In the genomic region with DNA sequence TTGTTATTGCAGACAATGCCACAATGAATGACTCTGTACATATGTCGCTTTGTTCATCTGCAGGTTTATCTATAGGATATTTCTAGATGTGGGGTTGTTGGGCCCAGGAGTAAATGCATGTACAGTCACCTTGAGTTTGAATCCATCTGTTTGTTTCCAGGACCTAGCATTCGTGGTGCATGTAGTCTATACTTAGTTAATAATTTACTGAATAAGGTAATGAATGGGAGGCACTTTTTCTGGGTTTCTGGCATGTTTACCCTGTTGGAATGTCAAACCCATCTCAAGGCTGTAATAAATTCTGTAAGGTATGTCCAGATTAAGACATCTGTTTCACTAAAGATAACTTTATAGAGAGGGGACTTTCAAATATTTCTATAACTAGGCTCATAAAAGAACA, we compare ENCODE assay signal across 3 cellular contexts.
A peak's percentile ranks its signal among the peaks of the same experiment; 100 is the strongest.
TF ChIP-seq lines count a peak whose summit lies in the region.

No MANE protein-coding gene starts in this region.

TF ChIP-seq in SK-N-SH, 30 proteins besides CTCF, POLR2A, EP300 and RAD21:
- TF ChIP-seq MXI1 (IDR thresholded peaks at IDR 0.05; ENCODE audit: low read depth, low read length) (no peak), SIN3A (IDR thresholded peaks at IDR 0.05; ENCODE audit: borderline replicate concordance, low read depth, low read length) (no peak), TAF1 (IDR thresholded peaks at IDR 0.05; ENCODE audit: borderline replicate concordance, low read depth, low read length) (no peak)

TF ChIP-seq in SK-N-SH treated with all-trans-retinoic acid at 6 μM for 48 hours, 23 proteins besides CTCF, POLR2A, EP300 and RAD21:
- TF ChIP-seq TCF4 (CRISPR knock-in tag; IDR thresholded peaks at IDR 0.05; ENCODE audit: borderline replicate concordance): no peak
TF ChIP-seq in SK-N-SH treated with all-trans-retinoic acid at 6 μM for 48 hours: peak in this region for 0.

TF ChIP-seq in HepG2, 621 proteins besides CTCF, POLR2A, EP300 and RAD21 (continued from another document):
- peak; percentile 46 for TF ChIP-seq TEAD3 (CRISPR knock-in tag; optimal IDR thresholded peaks at IDR 0.05; ENCODE audit: borderline replicate concordance)
- TF ChIP-seq, protein P1, sequence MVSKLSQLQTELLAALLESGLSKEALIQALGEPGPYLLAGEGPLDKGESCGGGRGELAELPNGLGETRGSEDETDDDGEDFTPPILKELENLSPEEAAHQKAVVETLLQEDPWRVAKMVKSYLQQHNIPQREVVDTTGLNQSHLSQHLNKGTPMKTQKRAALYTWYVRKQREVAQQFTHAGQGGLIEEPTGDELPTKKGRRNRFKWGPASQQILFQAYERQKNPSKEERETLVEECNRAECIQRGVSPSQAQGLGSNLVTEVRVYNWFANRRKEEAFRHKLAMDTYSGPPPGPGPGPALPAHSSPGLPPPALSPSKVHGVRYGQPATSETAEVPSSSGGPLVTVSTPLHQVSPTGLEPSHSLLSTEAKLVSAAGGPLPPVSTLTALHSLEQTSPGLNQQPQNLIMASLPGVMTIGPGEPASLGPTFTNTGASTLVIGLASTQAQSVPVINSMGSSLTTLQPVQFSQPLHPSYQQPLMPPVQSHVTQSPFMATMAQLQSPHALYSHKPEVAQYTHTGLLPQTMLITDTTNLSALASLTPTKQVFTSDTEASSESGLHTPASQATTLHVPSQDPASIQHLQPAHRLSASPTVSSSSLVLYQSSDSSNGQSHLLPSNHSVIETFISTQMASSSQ (IDR thresholded peaks at IDR 0.05; ENCODE audit: low read depth): peak; percentile 84
- TF ChIP-seq, protein P1 (CRISPR knock-in tag; IDR thresholded peaks at IDR 0.05; ENCODE audit: borderline replicate concordance): peak; percentile 78; the same call in 1 of the 2 replicates
- TF ChIP-seq, protein P2, sequence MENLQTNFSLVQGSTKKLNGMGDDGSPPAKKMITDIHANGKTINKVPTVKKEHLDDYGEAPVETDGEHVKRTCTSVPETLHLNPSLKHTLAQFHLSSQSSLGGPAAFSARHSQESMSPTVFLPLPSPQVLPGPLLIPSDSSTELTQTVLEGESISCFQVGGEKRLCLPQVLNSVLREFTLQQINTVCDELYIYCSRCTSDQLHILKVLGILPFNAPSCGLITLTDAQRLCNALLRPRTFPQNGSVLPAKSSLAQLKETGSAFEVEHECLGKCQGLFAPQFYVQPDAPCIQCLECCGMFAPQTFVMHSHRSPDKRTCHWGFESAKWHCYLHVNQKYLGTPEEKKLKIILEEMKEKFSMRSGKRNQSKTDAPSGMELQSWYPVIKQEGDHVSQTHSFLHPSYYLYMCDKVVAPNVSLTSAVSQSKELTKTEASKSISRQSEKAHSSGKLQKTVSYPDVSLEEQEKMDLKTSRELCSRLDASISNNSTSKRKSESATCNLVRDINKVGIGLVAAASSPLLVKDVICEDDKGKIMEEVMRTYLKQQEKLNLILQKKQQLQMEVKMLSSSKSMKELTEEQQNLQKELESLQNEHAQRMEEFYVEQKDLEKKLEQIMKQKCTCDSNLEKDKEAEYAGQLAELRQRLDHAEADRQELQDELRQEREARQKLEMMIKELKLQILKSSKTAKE (CRISPR knock-in tag; IDR thresholded peaks at IDR 0.05; ENCODE audit: borderline replicate concordance): no peak
- no peak for TF ChIP-seq SOX13 (IDR thresholded peaks at IDR 0.05)
- peak in 1 of 2 experiments; percentile 34; a peak in 1 of 4 replicates for TF ChIP-seq SOX13 (CRISPR knock-in tag; conservative IDR thresholded peaks at IDR 0.05 in 1 of 2, IDR thresholded peaks at IDR 0.05 in 1 of 2)
- no peak for TF ChIP-seq MIXL1 (CRISPR knock-in tag; IDR thresholded peaks at IDR 0.05)
- peak; percentile 63; the same call in 1 of the 2 replicates for TF ChIP-seq FOXK1 (CRISPR knock-in tag; IDR thresholded peaks at IDR 0.05; ENCODE audit: borderline replicate concordance, low read depth)
- 0 out of 2 replicates have a peak, but pooled peaks have one; percentile 17 for TF ChIP-seq HNRNPUL1 (IDR thresholded peaks at IDR 0.05; ENCODE audit: low read depth, low read length)
- no peak for TF ChIP-seq ZFX (CRISPR knock-in tag; IDR thresholded peaks at IDR 0.05; ENCODE audit: low read depth)
- no peak for TF ChIP-seq SP5 (CRISPR knock-in tag; IDR thresholded peaks at IDR 0.05; ENCODE audit: borderline replicate concordance, low read depth)
- TF ChIP-seq NFKBIZ (CRISPR knock-in tag; IDR thresholded peaks at IDR 0.05): no peak
- no peak for TF ChIP-seq ZNF776 (CRISPR knock-in tag; IDR thresholded peaks at IDR 0.05)
- TF ChIP-seq FOXP1 (IDR thresholded peaks at IDR 0.05): no peak
- peak; percentile 26; the same call in 1 of the 2 replicates for TF ChIP-seq FOXP1 (CRISPR knock-in tag; IDR thresholded peaks at IDR 0.05)
- 0 out of 2 replicates have a peak, but pooled peaks have one; percentile 22 for TF ChIP-seq ZNF644 (CRISPR knock-in tag; IDR thresholded peaks at IDR 0.05; ENCODE audit: low read depth)
- TF ChIP-seq EED (CRISPR knock-in tag; IDR thresholded peaks at IDR 0.05): no peak
- TF ChIP-seq, protein P3, sequence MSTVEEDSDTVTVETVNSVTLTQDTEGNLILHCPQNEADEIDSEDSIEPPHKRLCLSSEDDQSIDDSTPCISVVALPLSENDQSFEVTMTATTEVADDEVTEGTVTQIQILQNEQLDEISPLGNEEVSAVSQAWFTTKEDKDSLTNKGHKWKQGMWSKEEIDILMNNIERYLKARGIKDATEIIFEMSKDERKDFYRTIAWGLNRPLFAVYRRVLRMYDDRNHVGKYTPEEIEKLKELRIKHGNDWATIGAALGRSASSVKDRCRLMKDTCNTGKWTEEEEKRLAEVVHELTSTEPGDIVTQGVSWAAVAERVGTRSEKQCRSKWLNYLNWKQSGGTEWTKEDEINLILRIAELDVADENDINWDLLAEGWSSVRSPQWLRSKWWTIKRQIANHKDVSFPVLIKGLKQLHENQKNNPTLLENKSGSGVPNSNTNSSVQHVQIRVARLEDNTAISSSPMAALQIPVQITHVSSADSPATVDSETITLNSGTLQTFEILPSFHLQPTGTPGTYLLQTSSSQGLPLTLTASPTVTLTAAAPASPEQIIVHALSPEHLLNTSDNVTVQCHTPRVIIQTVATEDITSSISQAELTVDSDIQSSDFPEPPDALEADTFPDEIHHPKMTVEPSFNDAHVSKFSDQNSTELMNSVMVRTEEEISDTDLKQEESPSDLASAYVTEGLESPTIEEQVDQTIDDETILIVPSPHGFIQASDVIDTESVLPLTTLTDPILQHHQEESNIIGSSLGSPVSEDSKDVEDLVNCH (CRISPR knock-in tag; IDR thresholded peaks at IDR 0.05): no peak
- TF ChIP-seq SOX5 (CRISPR knock-in tag; IDR thresholded peaks at IDR 0.05; ENCODE audit: borderline replicate concordance): peak; percentile 21; the same call in 1 of the 2 replicates
- TF ChIP-seq, protein P4, sequence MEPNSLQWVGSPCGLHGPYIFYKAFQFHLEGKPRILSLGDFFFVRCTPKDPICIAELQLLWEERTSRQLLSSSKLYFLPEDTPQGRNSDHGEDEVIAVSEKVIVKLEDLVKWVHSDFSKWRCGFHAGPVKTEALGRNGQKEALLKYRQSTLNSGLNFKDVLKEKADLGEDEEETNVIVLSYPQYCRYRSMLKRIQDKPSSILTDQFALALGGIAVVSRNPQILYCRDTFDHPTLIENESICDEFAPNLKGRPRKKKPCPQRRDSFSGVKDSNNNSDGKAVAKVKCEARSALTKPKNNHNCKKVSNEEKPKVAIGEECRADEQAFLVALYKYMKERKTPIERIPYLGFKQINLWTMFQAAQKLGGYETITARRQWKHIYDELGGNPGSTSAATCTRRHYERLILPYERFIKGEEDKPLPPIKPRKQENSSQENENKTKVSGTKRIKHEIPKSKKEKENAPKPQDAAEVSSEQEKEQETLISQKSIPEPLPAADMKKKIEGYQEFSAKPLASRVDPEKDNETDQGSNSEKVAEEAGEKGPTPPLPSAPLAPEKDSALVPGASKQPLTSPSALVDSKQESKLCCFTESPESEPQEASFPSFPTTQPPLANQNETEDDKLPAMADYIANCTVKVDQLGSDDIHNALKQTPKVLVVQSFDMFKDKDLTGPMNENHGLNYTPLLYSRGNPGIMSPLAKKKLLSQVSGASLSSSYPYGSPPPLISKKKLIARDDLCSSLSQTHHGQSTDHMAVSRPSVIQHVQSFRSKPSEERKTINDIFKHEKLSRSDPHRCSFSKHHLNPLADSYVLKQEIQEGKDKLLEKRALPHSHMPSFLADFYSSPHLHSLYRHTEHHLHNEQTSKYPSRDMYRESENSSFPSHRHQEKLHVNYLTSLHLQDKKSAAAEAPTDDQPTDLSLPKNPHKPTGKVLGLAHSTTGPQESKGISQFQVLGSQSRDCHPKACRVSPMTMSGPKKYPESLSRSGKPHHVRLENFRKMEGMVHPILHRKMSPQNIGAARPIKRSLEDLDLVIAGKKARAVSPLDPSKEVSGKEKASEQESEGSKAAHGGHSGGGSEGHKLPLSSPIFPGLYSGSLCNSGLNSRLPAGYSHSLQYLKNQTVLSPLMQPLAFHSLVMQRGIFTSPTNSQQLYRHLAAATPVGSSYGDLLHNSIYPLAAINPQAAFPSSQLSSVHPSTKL (CRISPR knock-in tag; IDR thresholded peaks at IDR 0.05): peak; percentile 46; the same call in 1 of the 2 replicates
- TF ChIP-seq, protein P5, sequence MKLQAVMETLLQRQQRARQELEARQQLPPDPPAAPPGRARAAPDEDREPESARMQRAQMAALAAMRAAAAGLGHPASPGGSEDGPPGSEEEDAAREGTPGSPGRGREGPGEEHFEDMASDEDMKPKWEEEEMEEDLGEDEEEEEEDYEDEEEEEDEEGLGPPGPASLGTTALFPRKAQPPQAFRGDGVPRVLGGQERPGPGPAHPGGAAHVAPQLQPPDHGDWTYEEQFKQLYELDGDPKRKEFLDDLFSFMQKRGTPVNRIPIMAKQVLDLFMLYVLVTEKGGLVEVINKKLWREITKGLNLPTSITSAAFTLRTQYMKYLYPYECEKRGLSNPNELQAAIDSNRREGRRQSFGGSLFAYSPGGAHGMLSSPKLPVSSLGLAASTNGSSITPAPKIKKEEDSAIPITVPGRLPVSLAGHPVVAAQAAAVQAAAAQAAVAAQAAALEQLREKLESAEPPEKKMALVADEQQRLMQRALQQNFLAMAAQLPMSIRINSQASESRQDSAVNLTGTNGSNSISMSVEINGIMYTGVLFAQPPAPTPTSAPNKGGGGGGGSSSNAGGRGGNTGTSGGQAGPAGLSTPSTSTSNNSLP (IDR thresholded peaks at IDR 0.05; ENCODE audit: low read depth, low read length): peak; percentile 69; the same call in 1 of the 2 replicates
- TF ChIP-seq ZNF570 (CRISPR knock-in tag; IDR thresholded peaks at IDR 0.05; ENCODE audit: borderline replicate concordance): no peak
- TF ChIP-seq, protein P6, sequence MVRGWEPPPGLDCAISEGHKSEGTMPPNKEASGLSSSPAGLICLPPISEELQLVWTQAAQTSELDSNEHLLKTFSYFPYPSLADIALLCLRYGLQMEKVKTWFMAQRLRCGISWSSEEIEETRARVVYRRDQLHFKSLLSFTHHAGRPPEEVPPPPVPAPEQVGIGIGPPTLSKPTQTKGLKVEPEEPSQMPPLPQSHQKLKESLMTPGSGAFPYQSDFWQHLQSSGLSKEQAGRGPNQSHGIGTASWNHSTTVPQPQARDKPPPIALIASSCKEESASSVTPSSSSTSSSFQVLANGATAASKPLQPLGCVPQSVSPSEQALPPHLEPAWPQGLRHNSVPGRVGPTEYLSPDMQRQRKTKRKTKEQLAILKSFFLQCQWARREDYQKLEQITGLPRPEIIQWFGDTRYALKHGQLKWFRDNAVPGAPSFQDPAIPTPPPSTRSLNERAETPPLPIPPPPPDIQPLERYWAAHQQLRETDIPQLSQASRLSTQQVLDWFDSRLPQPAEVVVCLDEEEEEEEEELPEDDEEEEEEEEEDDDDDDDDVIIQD (CRISPR knock-in tag; IDR thresholded peaks at IDR 0.05; ENCODE audit: low read depth): peak; percentile 58; the same call in 1 of the 2 replicates
- peak; percentile 23; the same call in 1 of the 2 replicates for TF ChIP-seq SAP130 (CRISPR knock-in tag; IDR thresholded peaks at IDR 0.05; ENCODE audit: low read depth)
- no peak for TF ChIP-seq SNRNP70 (IDR thresholded peaks at IDR 0.05; ENCODE audit: low read depth, low read length)
- TF ChIP-seq, protein P7, sequence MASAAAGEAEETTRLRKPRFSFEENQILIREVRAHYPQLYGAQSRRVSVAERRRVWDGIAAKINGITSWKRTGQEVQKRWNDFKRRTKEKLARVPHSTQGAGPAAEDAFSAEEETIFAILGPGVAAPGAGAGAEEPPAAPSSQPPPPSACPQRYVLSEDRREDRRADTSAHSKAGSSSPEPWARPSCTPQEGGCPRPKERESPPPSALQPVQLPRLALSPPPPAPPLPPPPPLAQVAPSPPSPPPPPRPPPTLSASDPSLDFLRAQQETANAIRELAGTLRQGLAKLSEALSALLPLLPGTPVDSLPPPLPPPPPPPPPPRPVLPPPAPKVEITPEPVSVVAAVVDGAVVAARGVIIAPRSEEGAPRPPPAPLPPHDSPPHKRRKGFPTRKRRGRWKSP (CRISPR knock-in tag; IDR thresholded peaks at IDR 0.05): no peak
- TF ChIP-seq GATAD2A (CRISPR knock-in tag; IDR thresholded peaks at IDR 0.05): 0 out of 2 replicates have a peak, but pooled peaks have one; percentile 16
- TF ChIP-seq SMYD3 (CRISPR knock-in tag; IDR thresholded peaks at IDR 0.05): no peak
- no peak for TF ChIP-seq ZNF430 (CRISPR knock-in tag; IDR thresholded peaks at IDR 0.05)
- peak; percentile 70 for TF ChIP-seq FOXA3 (CRISPR knock-in tag; IDR thresholded peaks at IDR 0.05)
- TF ChIP-seq CBX5 (CRISPR knock-in tag; IDR thresholded peaks at IDR 0.05; ENCODE audit: borderline replicate concordance): no peak
- no peak for TF ChIP-seq FOXA1 (IDR thresholded peaks at IDR 0.05)
- TF ChIP-seq FOXA1 (CRISPR knock-in tag; IDR thresholded peaks at IDR 0.05): peak; percentile 39; the same call in 1 of the 2 replicates
- TF ChIP-seq CC2D1A (CRISPR knock-in tag; IDR thresholded peaks at IDR 0.05): no peak
